ENCODE assay signal across 11 cellular contexts in genomic region chr7:101911800-101912705, GRCh38.
A peak's percentile ranks its signal among the peaks of the same experiment; 100 is the strongest.
DNase-seq lines count a peak whose midpoint lies in the region; ATAC-seq and TF ChIP-seq lines count a peak whose summit lies in the region.
"Had no signal": no experiment of that assay in that cellular context is flagged by ENCODE, and none has a peak within 500 bp of the region (broad histone marks: within the 10 kb centered on the region; RNA-seq: fewer than 3 reads in every experiment).

No MANE protein-coding gene starts in this region.

- H3F3A ChIP-seq in SK-N-SH (replicated peaks; ENCODE audit: insufficient read depth), result peaks cover 6% of the 10 kb centered on the region

- no peak overlapping the region for H3K4me2 ChIP-seq in SK-N-SH

- DNase-seq in SK-N-SH, result no peak
- peak; percentile 96 for DNase-seq in fibroblast of pulmonary artery (ENCODE audit: low read depth)
- peak; percentile 71 for DNase-seq in mucosa of gallbladder (ENCODE audit: low spot score)
- DNase-seq in uterus, result peak; percentile 83 to 94
- no peak for DNase-seq in NCI-H526 (lab: John Stamatoyannopoulos, UW)
- DNase-seq: activated CD4-positive, CD25-positive, alpha-beta regulatory T cell treated with anti-CD3 and anti-CD28 coated beads, Interleukin-2, amount 50 U/mL, for 72 hours; amygdala; head of caudate nucleus had no signal

- no peak for TF ChIP-seq RAD21 in SK-N-SH (IDR thresholded peaks at IDR 0.05; ENCODE audit: low read length)

- 79% methylated on average over 19 of the region's 21 CpGs for WGBS in SK-N-SH (ENCODE audit: low lambda C conversion rate)

- H3K27ac ChIP-seq in SK-N-SH (ENCODE audit: low read depth in 2 of 2, low read length in 1 of 2) (peak overlapping the region in 1 of 2 experiments; percentile 36; a peak in 1 of 4 replicates), uterus (peak overlapping the region; percentile 87 to 91)

- TF ChIP-seq POLR2A in uterus (IDR thresholded peaks at IDR 0.05), result no peak

- no peak for TF ChIP-seq EP300 in SK-N-SH (IDR thresholded peaks at IDR 0.05; ENCODE audit: borderline replicate concordance in 1 of 2, low read depth in 1 of 2, low read length in 1 of 2)

- H3K9me2 ChIP-seq in SK-N-SH, result no peaks in the 10 kb centered on the region

- H3K9me3 ChIP-seq in SK-N-SH (no peaks in the 10 kb centered on the region), uterus (no peaks in the 10 kb centered on the region)

- ATAC-seq in SK-N-SH treated with all-trans-retinoic acid at 6 μM for 48 hours (peak; percentile 42), HG02981 (IDR thresholded peaks at IDR 0.05; ENCODE audit: unreplicated experiment) (no peak), GM21515 (IDR thresholded peaks at IDR 0.05; ENCODE audit: unreplicated experiment) (no peak)

- H3K4me1 ChIP-seq in SK-N-SH (ENCODE audit: control insufficient read depth in 1 of 2, insufficient read depth in 2 of 2, low read depth in 1 of 2, low read length in 1 of 2), result peaks cover 0 to 47% of the 10 kb centered on the region in 2 experiments; a peak in 1 of 4 replicates
- peaks cover 10 to 11% of the 10 kb centered on the region in 2 donors for H3K4me1 ChIP-seq in uterus

- H3K4me3 ChIP-seq in SK-N-SH (ENCODE audit: low read depth in 2 of 2, low read length in 1 of 2) (no peak overlapping the region), fibroblast of pulmonary artery (replicated peaks; ENCODE audit: low read depth, low read length) (no peak overlapping the region), uterus (peak overlapping the region in 1 of 2 donors; percentile 3)

- H3K9ac ChIP-seq in SK-N-SH, result no peak overlapping the region

- CTCF ChIA-PET in SK-N-SH (lab: Yijun Ruan, JAX), result interaction anchor here (1.0 to 1.2 kb wide), 3 partner anchors 9 to 27 kb away, joined by 3 to 4 read pairs (median 3); no protein-coding TSS in a partner anchor

- peaks cover 26% of the 10 kb centered on the region for H4K20me1 ChIP-seq in SK-N-SH (ENCODE audit: insufficient read depth)

- H3K36me3 ChIP-seq in SK-N-SH (replicated peaks in 1 of 2; ENCODE audit: control insufficient read depth in 1 of 2, insufficient read depth in 2 of 2, low read length in 1 of 2) (peaks cover 8 to 11% of the 10 kb centered on the region in 2 experiments), uterus (no peaks in the 10 kb centered on the region)

- no peaks in the 10 kb centered on the region for H3K27me3 ChIP-seq in SK-N-SH (ENCODE audit: insufficient read depth)
- no peaks in the 10 kb centered on the region for H3K27me3 ChIP-seq in uterus

- no peak overlapping the region for H2AFZ ChIP-seq in SK-N-SH (ENCODE audit: low read depth)

- H3K79me2 ChIP-seq in SK-N-SH (ENCODE audit: insufficient read depth), result peaks cover 65% of the 10 kb centered on the region; the same call in 1 of the 2 replicates

- TF ChIP-seq CTCF in SK-N-SH (IDR thresholded peaks at IDR 0.05), result no peak
- TF ChIP-seq CTCF in fibroblast of pulmonary artery (IDR thresholded peaks at IDR 0.05; ENCODE audit: low read length, missing control alignments), result peak; percentile 13
- peak in 2 of 4 experiments; percentile 29 to 40 for TF ChIP-seq CTCF in uterus (IDR thresholded peaks at IDR 0.05)

- intact Hi-C loops in uterus (cut with DNase I; ENCODE audit: low total_unique reads), result no loop called here

- POLR2A ChIA-PET in SK-N-SH (lab: Yijun Ruan, JAX), result interaction anchor here (0.5 kb wide), 1 partner anchor 67 kb away, joined by 4 read pairs; no protein-coding TSS in a partner anchor

TF ChIP-seq in SK-N-SH treated with all-trans-retinoic acid at 6 μM for 48 hours, 23 proteins besides CTCF, POLR2A, EP300 and RAD21 (continues in another document):
- TF ChIP-seq ZC3H10 (CRISPR knock-in tag; IDR thresholded peaks at IDR 0.05) (no peak), TOX (CRISPR knock-in tag; IDR thresholded peaks at IDR 0.05; ENCODE audit: borderline replicate concordance) (no peak), GLIS3 (CRISPR knock-in tag; IDR thresholded peaks at IDR 0.05) (no peak), RARB (CRISPR knock-in tag; IDR thresholded peaks at IDR 0.05) (no peak), ZFP30 (CRISPR knock-in tag; IDR thresholded peaks at IDR 0.05) (no peak), SNAI2 (CRISPR knock-in tag; IDR thresholded peaks at IDR 0.05) (no peak), OSR1 (CRISPR knock-in tag; IDR thresholded peaks at IDR 0.05) (no peak), PPARA (CRISPR knock-in tag; IDR thresholded peaks at IDR 0.05; ENCODE audit: borderline replicate concordance) (no peak), PATZ1 (CRISPR knock-in tag; IDR thresholded peaks at IDR 0.05; ENCODE audit: borderline replicate concordance) (no peak), ZFP3 (CRISPR knock-in tag; IDR thresholded peaks at IDR 0.05) (no peak), ISL1 (CRISPR knock-in tag; IDR thresholded peaks at IDR 0.05) (no peak), ZNF70 (CRISPR knock-in tag; IDR thresholded peaks at IDR 0.05) (no peak), ARNTL (CRISPR knock-in tag; IDR thresholded peaks at IDR 0.05; ENCODE audit: borderline replicate concordance, low read depth) (no peak)
- TF ChIP-seq, protein P1, sequence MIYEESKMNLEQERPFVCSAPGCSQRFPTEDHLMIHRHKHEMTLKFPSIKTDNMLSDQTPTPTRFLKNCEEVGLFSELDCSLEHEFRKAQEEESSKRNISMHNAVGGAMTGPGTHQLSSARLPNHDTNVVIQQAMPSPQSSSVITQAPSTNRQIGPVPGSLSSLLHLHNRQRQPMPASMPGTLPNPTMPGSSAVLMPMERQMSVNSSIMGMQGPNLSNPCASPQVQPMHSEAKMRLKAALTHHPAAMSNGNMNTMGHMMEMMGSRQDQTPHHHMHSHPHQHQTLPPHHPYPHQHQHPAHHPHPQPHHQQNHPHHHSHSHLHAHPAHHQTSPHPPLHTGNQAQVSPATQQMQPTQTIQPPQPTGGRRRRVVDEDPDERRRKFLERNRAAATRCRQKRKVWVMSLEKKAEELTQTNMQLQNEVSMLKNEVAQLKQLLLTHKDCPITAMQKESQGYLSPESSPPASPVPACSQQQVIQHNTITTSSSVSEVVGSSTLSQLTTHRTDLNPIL (CRISPR knock-in tag; IDR thresholded peaks at IDR 0.05; ENCODE audit: low read depth), result no peak

TF ChIP-seq in SK-N-SH, 30 proteins besides CTCF, POLR2A, EP300 and RAD21 (continues in another document):
- TF ChIP-seq, protein P2, sequence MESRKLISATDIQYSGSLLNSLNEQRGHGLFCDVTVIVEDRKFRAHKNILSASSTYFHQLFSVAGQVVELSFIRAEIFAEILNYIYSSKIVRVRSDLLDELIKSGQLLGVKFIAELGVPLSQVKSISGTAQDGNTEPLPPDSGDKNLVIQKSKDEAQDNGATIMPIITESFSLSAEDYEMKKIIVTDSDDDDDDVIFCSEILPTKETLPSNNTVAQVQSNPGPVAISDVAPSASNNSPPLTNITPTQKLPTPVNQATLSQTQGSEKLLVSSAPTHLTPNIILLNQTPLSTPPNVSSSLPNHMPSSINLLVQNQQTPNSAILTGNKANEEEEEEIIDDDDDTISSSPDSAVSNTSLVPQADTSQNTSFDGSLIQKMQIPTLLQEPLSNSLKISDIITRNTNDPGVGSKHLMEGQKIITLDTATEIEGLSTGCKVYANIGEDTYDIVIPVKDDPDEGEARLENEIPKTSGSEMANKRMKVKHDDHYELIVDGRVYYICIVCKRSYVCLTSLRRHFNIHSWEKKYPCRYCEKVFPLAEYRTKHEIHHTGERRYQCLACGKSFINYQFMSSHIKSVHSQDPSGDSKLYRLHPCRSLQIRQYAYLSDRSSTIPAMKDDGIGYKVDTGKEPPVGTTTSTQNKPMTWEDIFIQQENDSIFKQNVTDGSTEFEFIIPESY (IDR thresholded peaks at IDR 0.05; ENCODE audit: borderline replicate concordance, low read depth), result no peak
- TF ChIP-seq GATA2 (CRISPR knock-in tag; IDR thresholded peaks at IDR 0.05) (no peak), MEF2A (IDR thresholded peaks at IDR 0.05; ENCODE audit: borderline replicate concordance, low read depth) (no peak), RCOR1 (IDR thresholded peaks at IDR 0.05; ENCODE audit: low read length) (no peak), CHD2 (IDR thresholded peaks at IDR 0.05; ENCODE audit: low read length, partially characterized antibody) (no peak), TAF1 (IDR thresholded peaks at IDR 0.05; ENCODE audit: borderline replicate concordance, low read depth, low read length) (no peak), POLR2AphosphoS5 (IDR thresholded peaks at IDR 0.05; ENCODE audit: low read depth, low read length) (no peak), MXI1 (IDR thresholded peaks at IDR 0.05; ENCODE audit: low read depth, low read length) (no peak), EZH2phosphoT487 (IDR thresholded peaks at IDR 0.05; ENCODE audit: borderline replicate concordance, low read depth) (no peak), SIN3A (IDR thresholded peaks at IDR 0.05; ENCODE audit: borderline replicate concordance, low read depth, low read length) (no peak), TEAD4 (IDR thresholded peaks at IDR 0.05; ENCODE audit: borderline replicate concordance, insufficient read depth) (no peak), RXRA (IDR thresholded peaks at IDR 0.05; ENCODE audit: borderline replicate concordance, low read depth) (no peak), FOSL2 (IDR thresholded peaks at IDR 0.05; ENCODE audit: borderline replicate concordance, low read depth) (no peak)
- TF ChIP-seq, protein P3, sequence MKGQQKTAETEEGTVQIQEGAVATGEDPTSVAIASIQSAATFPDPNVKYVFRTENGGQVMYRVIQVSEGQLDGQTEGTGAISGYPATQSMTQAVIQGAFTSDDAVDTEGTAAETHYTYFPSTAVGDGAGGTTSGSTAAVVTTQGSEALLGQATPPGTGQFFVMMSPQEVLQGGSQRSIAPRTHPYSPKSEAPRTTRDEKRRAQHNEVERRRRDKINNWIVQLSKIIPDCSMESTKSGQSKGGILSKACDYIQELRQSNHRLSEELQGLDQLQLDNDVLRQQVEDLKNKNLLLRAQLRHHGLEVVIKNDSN (IDR thresholded peaks at IDR 0.05; ENCODE audit: borderline replicate concordance, low read depth), result no peak
- TF ChIP-seq, protein P4, sequence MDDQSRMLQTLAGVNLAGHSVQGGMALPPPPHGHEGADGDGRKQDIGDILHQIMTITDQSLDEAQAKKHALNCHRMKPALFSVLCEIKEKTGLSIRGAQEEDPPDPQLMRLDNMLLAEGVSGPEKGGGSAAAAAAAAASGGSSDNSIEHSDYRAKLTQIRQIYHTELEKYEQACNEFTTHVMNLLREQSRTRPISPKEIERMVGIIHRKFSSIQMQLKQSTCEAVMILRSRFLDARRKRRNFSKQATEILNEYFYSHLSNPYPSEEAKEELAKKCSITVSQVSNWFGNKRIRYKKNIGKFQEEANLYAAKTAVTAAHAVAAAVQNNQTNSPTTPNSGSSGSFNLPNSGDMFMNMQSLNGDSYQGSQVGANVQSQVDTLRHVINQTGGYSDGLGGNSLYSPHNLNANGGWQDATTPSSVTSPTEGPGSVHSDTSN (IDR thresholded peaks at IDR 0.05), result no peak

Comparison
In these comparisons a context has a peak if more than half of its experiments do, and no peak if none do; other contexts are left out.
1. DNase-seq: peak in fibroblast of pulmonary artery (single experiment), mucosa of gallbladder (single experiment) and uterus (2 of 2); none in SK-N-SH (single experiment) and NCI-H526 (0 of 2).